In genomic region chr3:136862611-136862951, GRCh38 we compare ENCODE assay signal across 8 cellular contexts. TPM values are rescaled to one million over a fixed set of nuclear protein-coding genes. Genes with fewer than 3 reads are reported as not detected.
DNase-seq lines count a peak whose midpoint lies in the region; ATAC-seq and TF ChIP-seq lines count a peak whose summit lies in the region.

No MANE protein-coding gene starts in this region.

- H3K4me3 ChIP-seq in CD8-positive, alpha-beta T cell (ENCODE audit: low read depth, low read length) = peak overlapping the region; percentile 76
- peak overlapping the region; percentile 58 to 98 (median 93) for H3K4me3 ChIP-seq in heart right ventricle

- CTCF ChIA-PET in CD8-positive, alpha-beta T cell (lab: Charles Lee) = interaction anchor here (0.5 to 5.9 kb wide), 5 partner anchors 35 to 666 kb away, joined by 3 to 46 read pairs (median 3); partner anchors contain the start of genes MSL2 and STAG1

- H3K27me3 Mint-ChIP-seq in CD8-positive, alpha-beta T cell (ENCODE audit: low read depth) = no peaks in the 10 kb centered on the region
- H3K27me3 Mint-ChIP-seq in activated naive CD8-positive, alpha-beta T cell treated with anti-CD3 and anti-CD28 coated beads, Interleukin-2, amount 50 U/mL, for 24 hours = no peaks in the 10 kb centered on the region
- H3K27me3 Mint-ChIP-seq in progenitor cell of endocrine pancreas = no peaks in the 10 kb centered on the region

- H3K9me3 Mint-ChIP-seq in CD8-positive, alpha-beta T cell = no peaks in the 10 kb centered on the region
- H3K9me3 Mint-ChIP-seq in activated naive CD8-positive, alpha-beta T cell treated with anti-CD3 and anti-CD28 coated beads, Interleukin-2, amount 50 U/mL, for 24 hours = no peaks in the 10 kb centered on the region
- H3K9me3 Mint-ChIP-seq in progenitor cell of endocrine pancreas (ENCODE audit: low read depth) = no peaks in the 10 kb centered on the region

- ATAC-seq in CD8-positive, alpha-beta T cell = no peak
- ATAC-seq in GM19452 (IDR thresholded peaks at IDR 0.05; ENCODE audit: unreplicated experiment) = peak; percentile 17
- peak; percentile 3 for ATAC-seq in activated naive CD8-positive, alpha-beta T cell treated with anti-CD3 and anti-CD28 coated beads, Interleukin-2, amount 50 U/mL, for 24 hours
- ATAC-seq in heart right ventricle = peak; percentile 39 to 81 (median 56)

- intact Hi-C loops in CD8-positive, alpha-beta T cell (cut with DNase I, micrococcal nuclease) = loop anchor here (1.0 to 10.0 kb wide), 10 partner anchors 22 to 1732 kb away; partner anchors contain the start of genes MSL2 (in 2 of the 2), STAG1 (in 2 of the 2), CEP70 (in 1 of the 2) and PCCB (in 1 of the 2)
- intact Hi-C loops in heart right ventricle (cut with DNase I) = loop anchor here in 7 of 10 donors (1.0 to 10.0 kb wide), 10 partner anchors 44 to 152 kb away; partner anchors contain the start of genes STAG1 (in 4 of the 7) and SLC35G2 (in 3 of the 7)

- peak in 5 of 7 experiments; percentile 3 to 42 (median 27) for DNase-seq in CD8-positive, alpha-beta T cell
- DNase-seq in HK-2 (ENCODE audit: unreplicated experiment) = peak; percentile 78
- DNase-seq in OCI-M1 (lab: John Stamatoyannopoulos, UW) = peak; percentile 74
- peak; percentile 51 for DNase-seq in activated naive CD8-positive, alpha-beta T cell treated with anti-CD3 and anti-CD28 coated beads, Interleukin-2, amount 50 U/mL, for 24 hours
- DNase-seq in heart right ventricle = peak; percentile 44
- no peak for DNase-seq in progenitor cell of endocrine pancreas (ENCODE audit: low spot score, unreplicated experiment)
- DNase-seq in cortex of kidney (lab: John Stamatoyannopoulos, UW) = no peak

- H3K36me3 ChIP-seq in CD8-positive, alpha-beta T cell (ENCODE audit: insufficient read depth, low read length) = no peaks in the 10 kb centered on the region
- H3K36me3 ChIP-seq in heart right ventricle = peaks cover 0 to 2% (median 0%) of the 10 kb centered on the region in 9 donors

- peak overlapping the region; percentile 98 for H3K27ac Mint-ChIP-seq in CD8-positive, alpha-beta T cell
- peak overlapping the region; percentile 88 for H3K27ac Mint-ChIP-seq in activated naive CD8-positive, alpha-beta T cell treated with anti-CD3 and anti-CD28 coated beads, Interleukin-2, amount 50 U/mL, for 24 hours
- peak overlapping the region; percentile 96 for H3K27ac Mint-ChIP-seq in progenitor cell of endocrine pancreas

- H3K9me3 ChIP-seq in CD8-positive, alpha-beta T cell (ENCODE audit: low read length) = no peaks in the 10 kb centered on the region
- no peaks in the 10 kb centered on the region for H3K9me3 ChIP-seq in heart right ventricle

- POLR2A ChIA-PET in CD8-positive, alpha-beta T cell (lab: Charles Lee) = interaction anchor here (0.8 to 4.8 kb wide), 15 partner anchors 8 to 668 kb away, joined by 3 to 83 read pairs (median 5); partner anchors contain the start of genes MSL2 and STAG1

- H3K4me1 ChIP-seq in CD8-positive, alpha-beta T cell (ENCODE audit: insufficient read depth, low read length) = peaks cover 27% of the 10 kb centered on the region
- H3K4me1 ChIP-seq in heart right ventricle = peaks cover 0 to 56% (median 34%) of the 10 kb centered on the region in 9 donors

- peak overlapping the region; percentile 90 for H3K4me3 Mint-ChIP-seq in CD8-positive, alpha-beta T cell
- H3K4me3 Mint-ChIP-seq in activated naive CD8-positive, alpha-beta T cell treated with anti-CD3 and anti-CD28 coated beads, Interleukin-2, amount 50 U/mL, for 24 hours = peak overlapping the region; percentile 94
- H3K4me3 Mint-ChIP-seq in progenitor cell of endocrine pancreas (ENCODE audit: low read depth) = peak overlapping the region; percentile 95

- TF ChIP-seq CTCF in CD8-positive, alpha-beta T cell (IDR thresholded peaks at IDR 0.05) = no peak
- TF ChIP-seq CTCF in heart right ventricle (IDR thresholded peaks at IDR 0.05) (no peak), progenitor cell of endocrine pancreas (IDR thresholded peaks at IDR 0.05; ENCODE audit: unreplicated experiment) (peak; percentile 7)

- H3K36me3 Mint-ChIP-seq in CD8-positive, alpha-beta T cell = peaks cover 29% of the 10 kb centered on the region
- peaks cover 19% of the 10 kb centered on the region for H3K36me3 Mint-ChIP-seq in activated naive CD8-positive, alpha-beta T cell treated with anti-CD3 and anti-CD28 coated beads, Interleukin-2, amount 50 U/mL, for 24 hours (ENCODE audit: low read depth)
- H3K36me3 Mint-ChIP-seq in progenitor cell of endocrine pancreas (ENCODE audit: insufficient read depth) = peaks cover 4% of the 10 kb centered on the region

- peak overlapping the region; percentile 86 for H3K27ac ChIP-seq in CD8-positive, alpha-beta T cell (ENCODE audit: low read depth, low read length)
- H3K27ac ChIP-seq in heart right ventricle = peak overlapping the region; percentile 81 to 97 (median 94)

- H3K27me3 ChIP-seq in CD8-positive, alpha-beta T cell (ENCODE audit: insufficient read depth, low read length) = no peaks in the 10 kb centered on the region
- H3K27me3 ChIP-seq in heart right ventricle = no peaks in the 10 kb centered on the region

- 0% methylated on average over 25 to 29 of the region's 29 CpGs for WGBS in heart right ventricle, 2 donors

- peaks cover 68% of the 10 kb centered on the region for H3K4me1 Mint-ChIP-seq in CD8-positive, alpha-beta T cell (ENCODE audit: low read depth)
- H3K4me1 Mint-ChIP-seq in activated naive CD8-positive, alpha-beta T cell treated with anti-CD3 and anti-CD28 coated beads, Interleukin-2, amount 50 U/mL, for 24 hours = peaks cover 54% of the 10 kb centered on the region
- peaks cover 25% of the 10 kb centered on the region for H3K4me1 Mint-ChIP-seq in progenitor cell of endocrine pancreas (ENCODE audit: low read depth)

RNA-seq across cellular contexts. Expression of gene NCK1, which starts 0.6 kb away (rescaled TPM):
- total RNA-seq in CD8-positive, alpha-beta T cell = 10 to 100 TPM; 54.8 to 68.7 TPM
- total RNA-seq in heart right ventricle = 10 to 100 TPM; 17.0 to 31.8 (median 23.0) TPM
- polyA plus RNA-seq in heart right ventricle = 10 to 100 TPM in 1 of 2 donors, 1 to 10 TPM in 1; 7.6 to 13.6 TPM
- total RNA-seq in progenitor cell of endocrine pancreas = 23.8 and 26.2 TPM in 2 replicates

RNA-seq across cellular contexts. Expression of gene SLC35G2, which starts 43.7 kb away (rescaled TPM):
- total RNA-seq in CD8-positive, alpha-beta T cell = under 1 TPM in 1 of 2 experiments, not detected in 1; 0.24 TPM
- total RNA-seq in heart right ventricle (1 to 10 TPM; 1.7 to 5.1 (median 2.4) TPM), progenitor cell of endocrine pancreas (2.3 and 2.4 TPM in 2 replicates)
- polyA plus RNA-seq in heart right ventricle = 1 to 10 TPM; 4.3 to 5.6 TPM

Comparison
In these comparisons a context has a peak if more than half of its experiments do, and no peak if none do; other contexts are left out.
1. DNase-seq: peak in CD8-positive, alpha-beta T cell (5 of 7), HK-2 (single experiment), OCI-M1 (single experiment), activated naive CD8-positive, alpha-beta T cell treated with anti-CD3 and anti-CD28 coated beads, Interleukin-2, amount 50 U/mL, for 24 hours (single experiment) and heart right ventricle (2 of 2); none in progenitor cell of endocrine pancreas (single experiment) and cortex of kidney (single experiment).
2. Peak in every context shown above with its lines, with median percentiles within 50 percentile points of each other: H3K27ac Mint-ChIP-seq and H3K4me3 Mint-ChIP-seq.